In genomic region chr2:84908948-84909713, GRCh38 we compare ENCODE assay signal across 12 cellular contexts. TPM values are rescaled to one million over a fixed set of nuclear protein-coding genes. Genes with fewer than 3 reads are reported as not detected.
DNase-seq lines count a peak whose midpoint lies in the region; ATAC-seq and TF ChIP-seq lines count a peak whose summit lies in the region.
"Had no signal": no experiment of that assay in that cellular context is flagged by ENCODE, and none has a peak within 500 bp of the region (broad histone marks: within the 10 kb centered on the region; RNA-seq: fewer than 3 reads in every experiment).

No MANE protein-coding gene starts in this region.

- no peak overlapping the region for H3K4me3 ChIP-seq in A673 (ENCODE audit: low read depth, low read length, poor library complexity, severe bottlenecking)
- H3K4me3 ChIP-seq: Peyer's patch, suprapubic skin had no signal

- CTCF ChIA-PET in A673 (lab: Charles Lee) = no interaction called here

- POLR2A ChIA-PET in A673 (lab: Charles Lee; ENCODE audit: low non-redundant PET) = no interaction called here

- peaks cover 9% of the 10 kb centered on the region for H3K36me3 ChIP-seq in A673 (ENCODE audit: insufficient read depth, low read length, poor library complexity, severe bottlenecking)
- H3K36me3 ChIP-seq: suprapubic skin had no signal

- peak overlapping the region; percentile 97 for H3K4me3 Mint-ChIP-seq in T-helper 2 cell treated with Interferon-gamma antibody and Interleukin-4, amounts not matched to agents 5 μg/mL and 100 μg/mL, for 36 hours
- H3K4me3 Mint-ChIP-seq in endothelial cell (ENCODE audit: unreplicated experiment) = peak overlapping the region; percentile 78
- peak overlapping the region; percentile 94 for H3K4me3 Mint-ChIP-seq in stimulated activated effector memory CD8-positive, alpha-beta T cell treated with anti-CD3 and anti-CD28 coated beads, Interleukin-12 subunit alpha, Interleukin-12 subunit beta, amount 100 ng/mL, for 72 hours

- H3K27ac Mint-ChIP-seq in T-helper 2 cell treated with Interferon-gamma antibody and Interleukin-4, amounts not matched to agents 5 μg/mL and 100 μg/mL, for 36 hours = peak overlapping the region; percentile 91
- H3K27ac Mint-ChIP-seq in endothelial cell (ENCODE audit: unreplicated experiment) = peak overlapping the region; percentile 5
- peak overlapping the region; percentile 98 for H3K27ac Mint-ChIP-seq in stimulated activated effector memory CD8-positive, alpha-beta T cell treated with anti-CD3 and anti-CD28 coated beads, Interleukin-12 subunit alpha, Interleukin-12 subunit beta, amount 100 ng/mL, for 72 hours

- no peak overlapping the region for H3K27ac ChIP-seq in A673 (ENCODE audit: low read depth, low read length, poor library complexity, severe bottlenecking)
- H3K27ac ChIP-seq: suprapubic skin had no signal

- peak; percentile 63 for DNase-seq in activated effector memory CD4-positive, alpha-beta T cell treated with anti-CD3 and anti-CD28 coated beads, Interleukin-2, amount 50 U/mL, for 16 hours
- no peak for DNase-seq in activated effector memory CD4-positive, alpha-beta T cell treated with Interleukin-2 at 50 U/mL for 16 hours
- peak; percentile 51 for DNase-seq in T-helper 2 cell treated with Interferon-gamma antibody and Interleukin-4, amounts not matched to agents 5 μg/mL and 100 μg/mL, for 36 hours (ENCODE audit: low spot score)
- DNase-seq in endothelial cell (ENCODE audit: low spot score) (no peak), A673 (ENCODE audit: low spot score) (no peak), HuH-7 (ENCODE audit: low spot score) (no peak)
- DNase-seq in stimulated activated effector memory CD8-positive, alpha-beta T cell treated with anti-CD3 and anti-CD28 coated beads, Interleukin-12 subunit alpha, Interleukin-12 subunit beta, amount 100 ng/mL, for 72 hours (ENCODE audit: low spot score in 2 of 2) = peak in 1 of 2 donors; percentile 63
- DNase-seq: NCI-H2029 treated with DMSO at 0.1 percent for 48 hours, occipital lobe, Peyer's patch had no signal

- TF ChIP-seq CTCF in endothelial cell (IDR thresholded peaks at IDR 0.05; ENCODE audit: unreplicated experiment) (no peak), A673 (conservative IDR thresholded peaks at IDR 0.05; ENCODE audit: low read depth, low read length) (no peak)

- peaks cover 53% of the 10 kb centered on the region for H3K4me1 Mint-ChIP-seq in T-helper 2 cell treated with Interferon-gamma antibody and Interleukin-4, amounts not matched to agents 5 μg/mL and 100 μg/mL, for 36 hours (ENCODE audit: low read depth)
- H3K4me1 Mint-ChIP-seq in endothelial cell (ENCODE audit: unreplicated experiment) = peaks cover 24% of the 10 kb centered on the region
- H3K4me1 Mint-ChIP-seq in stimulated activated effector memory CD8-positive, alpha-beta T cell treated with anti-CD3 and anti-CD28 coated beads, Interleukin-12 subunit alpha, Interleukin-12 subunit beta, amount 100 ng/mL, for 72 hours = peaks cover 53% of the 10 kb centered on the region

- BruUV-seq in A673 (replicated peaks; lab: Mats Ljungman, UMichigan) = no TSS peak

- H3K27me3 ChIP-seq in A673 (replicated peaks; ENCODE audit: insufficient read depth, low read depth, low read length, poor library complexity) = no peaks in the 10 kb centered on the region
- H3K27me3 ChIP-seq: Peyer's patch, suprapubic skin had no signal

- H3K4me1 ChIP-seq in A673 (ENCODE audit: insufficient read depth, low read length, poor library complexity, severe bottlenecking) = peaks cover 13% of the 10 kb centered on the region

- peaks cover 43% of the 10 kb centered on the region for H3K36me3 Mint-ChIP-seq in T-helper 2 cell treated with Interferon-gamma antibody and Interleukin-4, amounts not matched to agents 5 μg/mL and 100 μg/mL, for 36 hours (ENCODE audit: low read depth)
- H3K36me3 Mint-ChIP-seq in endothelial cell (ENCODE audit: low read depth, unreplicated experiment) = peaks cover 40% of the 10 kb centered on the region
- peaks cover 61% of the 10 kb centered on the region for H3K36me3 Mint-ChIP-seq in stimulated activated effector memory CD8-positive, alpha-beta T cell treated with anti-CD3 and anti-CD28 coated beads, Interleukin-12 subunit alpha, Interleukin-12 subunit beta, amount 100 ng/mL, for 72 hours

- ATAC-seq in stimulated activated effector memory CD8-positive, alpha-beta T cell treated with anti-CD3 and anti-CD28 coated beads, Interleukin-12 subunit alpha, Interleukin-12 subunit beta, amount 100 ng/mL, for 72 hours = no peak
- ATAC-seq in HG03139 (IDR thresholded peaks at IDR 0.05; ENCODE audit: unreplicated experiment) = no peak

- H3K27me3 Mint-ChIP-seq in T-helper 2 cell treated with Interferon-gamma antibody and Interleukin-4, amounts not matched to agents 5 μg/mL and 100 μg/mL, for 36 hours (ENCODE audit: low read depth) = no peaks in the 10 kb centered on the region
- H3K27me3 Mint-ChIP-seq in endothelial cell (ENCODE audit: unreplicated experiment) = peaks cover 26% of the 10 kb centered on the region

- peaks cover 24% of the 10 kb centered on the region for H3K9me3 Mint-ChIP-seq in T-helper 2 cell treated with Interferon-gamma antibody and Interleukin-4, amounts not matched to agents 5 μg/mL and 100 μg/mL, for 36 hours
- no peaks in the 10 kb centered on the region for H3K9me3 Mint-ChIP-seq in endothelial cell (ENCODE audit: unreplicated experiment)
- H3K9me3 Mint-ChIP-seq in stimulated activated effector memory CD8-positive, alpha-beta T cell treated with anti-CD3 and anti-CD28 coated beads, Interleukin-12 subunit alpha, Interleukin-12 subunit beta, amount 100 ng/mL, for 72 hours = peaks cover 9% of the 10 kb centered on the region

- intact Hi-C loops in A673 (cut with micrococcal nuclease; ENCODE audit: unreplicated experiment) = no loop called here

- no peaks in the 10 kb centered on the region for H3K9me3 ChIP-seq in A673 (ENCODE audit: low read depth, low read length, poor library complexity, severe bottlenecking)
- H3K9me3 ChIP-seq: Peyer's patch, suprapubic skin had no signal

RNA-seq across cellular contexts. Expression of gene TMSB10, which starts 3.7 kb away (rescaled TPM):
- 3,500 TPM for total RNA-seq in endothelial cell (ENCODE audit: unreplicated experiment)
- 2,146 and 2,488 TPM in 2 replicates for total RNA-seq in A673 (2021)

RNA-seq across cellular contexts. Expression of gene TRABD2A, which starts 28.2 kb away (rescaled TPM):
- total RNA-seq in endothelial cell (ENCODE audit: unreplicated experiment) (7.2 TPM), A673 (2021) (0.46 and 0.67 TPM in 2 replicates)

Comparison
In these comparisons a context has a peak if more than half of its experiments do, and no peak if none do; other contexts are left out.
1. DNase-seq: peak in activated effector memory CD4-positive, alpha-beta T cell treated with anti-CD3 and anti-CD28 coated beads, Interleukin-2, amount 50 U/mL, for 16 hours (single experiment) and T-helper 2 cell treated with Interferon-gamma antibody and Interleukin-4, amounts not matched to agents 5 μg/mL and 100 μg/mL, for 36 hours (single experiment); none in activated effector memory CD4-positive, alpha-beta T cell treated with Interleukin-2 at 50 U/mL for 16 hours (single experiment), endothelial cell (single experiment), A673 (single experiment) and HuH-7 (single experiment).
2. H3K27ac Mint-ChIP-seq: peak in every context shown above with its lines; median percentile 98 in stimulated activated effector memory CD8-positive, alpha-beta T cell treated with anti-CD3 and anti-CD28 coated beads, Interleukin-12 subunit alpha, Interleukin-12 subunit beta, amount 100 ng/mL, for 72 hours; 91 in T-helper 2 cell treated with Interferon-gamma antibody and Interleukin-4, amounts not matched to agents 5 μg/mL and 100 μg/mL, for 36 hours; 5 in endothelial cell.
3. Peak in every context shown above with its lines, with median percentiles within 50 percentile points of each other: H3K4me3 Mint-ChIP-seq.